Comparison of ENCODE assay signal across 12 cellular contexts in genomic region chr3:184592411-184593200, GRCh38. TPM values are rescaled to one million over a fixed set of nuclear protein-coding genes. Genes with fewer than 3 reads are reported as not detected.
DNase-seq lines count a peak whose midpoint lies in the region; ATAC-seq and TF ChIP-seq lines count a peak whose summit lies in the region.
"Had no signal": no experiment of that assay in that cellular context is flagged by ENCODE, and none has a peak within 500 bp of the region (broad histone marks: within the 10 kb centered on the region; RNA-seq: fewer than 3 reads in every experiment).

No MANE protein-coding gene starts in this region.

- no peaks in the 10 kb centered on the region for H3K36me3 ChIP-seq in osteoblast (ENCODE audit: insufficient read depth, low read length)

- H3K27ac ChIP-seq in RWPE1 (peak overlapping the region; percentile 67), osteoblast (ENCODE audit: low read depth, low read length) (no peak overlapping the region)

- no peak for TF ChIP-seq CTCF in RWPE1 (conservative IDR thresholded peaks at IDR 0.05; ENCODE audit: low read depth)
- TF ChIP-seq CTCF in osteoblast (IDR thresholded peaks at IDR 0.05; ENCODE audit: extremely low read depth, low read depth, low read length): no peak

- H3K79me2 ChIP-seq in osteoblast (ENCODE audit: insufficient read depth, low read length): no peaks in the 10 kb centered on the region

- no peak overlapping the region for H3K4me3 ChIP-seq in osteoblast (ENCODE audit: insufficient read depth, low read length)

- no peak overlapping the region for H3K4me2 ChIP-seq in osteoblast (ENCODE audit: insufficient read depth, low read length)

- H3K27me3 ChIP-seq in osteoblast (ENCODE audit: insufficient read depth, low read length): no peaks in the 10 kb centered on the region

- H4K20me1 ChIP-seq in osteoblast (ENCODE audit: insufficient read depth, low read length): no peaks in the 10 kb centered on the region

- POLR2A ChIA-PET in RWPE1 (lab: Yijun Ruan, JAX; ENCODE audit: low non-redundant PET): no interaction called here

- DNase-seq in DMS 273 treated with DMSO at 0.1 percent for 48 hours (lab: John Stamatoyannopoulos, UW): peak; percentile 40
- DNase-seq in RWPE1 (ENCODE audit: low spot score): no peak
- DNase-seq in fibroblast of peridontal ligament (ENCODE audit: extremely low read depth): peak; percentile 52
- DNase-seq in osteoblast (ENCODE audit: insufficient read length, low spot score, missing footprints): peak; percentile 84
- no peak for DNase-seq in stimulated activated CD4-positive, alpha-beta T cell treated with anti-CD3 and anti-CD28 coated beads, Interleukin-4, amount 100 ng/mL, for 24 hours
- DNase-seq in SIG-M5 treated with dmso at 0.1 percent for 504 hours (lab: John Stamatoyannopoulos, UW; ENCODE audit: unreplicated experiment): no peak
- DNase-seq in activated T-helper 1 cell treated with anti-CD3 and anti-CD28 coated beads, Interleukin-12 subunit alpha, Interleukin-12 subunit beta, Interleukin-2, Interleukin-4 antibody, amounts not matched to agents 30 ng/mL and 10 ng/mL and 1 ng/mL, durations not matched to agents 14 hours and 24 hours and 36 hours (ENCODE audit: low spot score): no peak
- DNase-seq: activated CD8-positive, alpha-beta memory T cell treated with anti-CD3 and anti-CD28 coated beads, Interleukin-2, amount 10 ng/mL, durations not matched to agents 7 days and 5 days; effector memory CD4-positive, alpha-beta T cell; NCI-H1436 treated with DMSO at 0.1 percent for 48 hours; T1000 had no signal

- H3K27ac Mint-ChIP-seq in stimulated activated memory B cell treated with anti-CD40 and anti-IgM and Interleukin-4, amounts not matched to agents 10 μg/mL and 1 μg/mL and 100 μg/mL, for 72 hours: no peak overlapping the region
- H3K27ac Mint-ChIP-seq in activated T-helper 1 cell treated with anti-CD3 and anti-CD28 coated beads, Interleukin-12 subunit alpha, Interleukin-12 subunit beta, Interleukin-2, Interleukin-4 antibody, amounts not matched to agents 30 ng/mL and 10 ng/mL and 1 ng/mL, durations not matched to agents 14 hours and 24 hours and 36 hours: no peak overlapping the region
- H3K27ac Mint-ChIP-seq: activated CD8-positive, alpha-beta memory T cell treated with anti-CD3 and anti-CD28 coated beads, Interleukin-2, amount 10 ng/mL, durations not matched to agents 7 days and 5 days had no signal

- H3K4me1 Mint-ChIP-seq in stimulated activated memory B cell treated with anti-CD40 and anti-IgM and Interleukin-4, amounts not matched to agents 10 μg/mL and 1 μg/mL and 100 μg/mL, for 72 hours: no peaks in the 10 kb centered on the region
- no peaks in the 10 kb centered on the region for H3K4me1 Mint-ChIP-seq in activated T-helper 1 cell treated with anti-CD3 and anti-CD28 coated beads, Interleukin-12 subunit alpha, Interleukin-12 subunit beta, Interleukin-2, Interleukin-4 antibody, amounts not matched to agents 30 ng/mL and 10 ng/mL and 1 ng/mL, durations not matched to agents 14 hours and 24 hours and 36 hours (ENCODE audit: low read depth)
- H3K4me1 Mint-ChIP-seq: activated CD8-positive, alpha-beta memory T cell treated with anti-CD3 and anti-CD28 coated beads, Interleukin-2, amount 10 ng/mL, durations not matched to agents 7 days and 5 days had no signal

- no peaks in the 10 kb centered on the region for H3K9me3 Mint-ChIP-seq in stimulated activated memory B cell treated with anti-CD40 and anti-IgM and Interleukin-4, amounts not matched to agents 10 μg/mL and 1 μg/mL and 100 μg/mL, for 72 hours
- H3K9me3 Mint-ChIP-seq in activated T-helper 1 cell treated with anti-CD3 and anti-CD28 coated beads, Interleukin-12 subunit alpha, Interleukin-12 subunit beta, Interleukin-2, Interleukin-4 antibody, amounts not matched to agents 30 ng/mL and 10 ng/mL and 1 ng/mL, durations not matched to agents 14 hours and 24 hours and 36 hours: no peaks in the 10 kb centered on the region

- H2AFZ ChIP-seq in osteoblast (ENCODE audit: low read length): no peak overlapping the region

- H3K9me3 ChIP-seq in osteoblast (ENCODE audit: low read depth, low read length): no peaks in the 10 kb centered on the region

- CTCF ChIA-PET in RWPE1 (lab: Yijun Ruan, JAX): interaction anchor here (0.6 kb wide), 2 partner anchors 147 to 250 kb away, joined by 3 read pairs; no protein-coding TSS in a partner anchor

- intact Hi-C loops in activated T-helper 1 cell treated with anti-CD3 and anti-CD28 coated beads, Interleukin-12 subunit alpha, Interleukin-12 subunit beta, Interleukin-2, Interleukin-4 antibody, amounts not matched to agents 30 ng/mL and 10 ng/mL and 1 ng/mL, durations not matched to agents 14 hours and 24 hours and 36 hours (cut with micrococcal nuclease): no loop called here

- no peaks in the 10 kb centered on the region for H3K36me3 Mint-ChIP-seq in stimulated activated memory B cell treated with anti-CD40 and anti-IgM and Interleukin-4, amounts not matched to agents 10 μg/mL and 1 μg/mL and 100 μg/mL, for 72 hours
- no peaks in the 10 kb centered on the region for H3K36me3 Mint-ChIP-seq in activated T-helper 1 cell treated with anti-CD3 and anti-CD28 coated beads, Interleukin-12 subunit alpha, Interleukin-12 subunit beta, Interleukin-2, Interleukin-4 antibody, amounts not matched to agents 30 ng/mL and 10 ng/mL and 1 ng/mL, durations not matched to agents 14 hours and 24 hours and 36 hours (ENCODE audit: low read depth)
- H3K36me3 Mint-ChIP-seq: activated CD8-positive, alpha-beta memory T cell treated with anti-CD3 and anti-CD28 coated beads, Interleukin-2, amount 10 ng/mL, durations not matched to agents 7 days and 5 days had no signal

- no peak overlapping the region for H3K4me3 Mint-ChIP-seq in stimulated activated memory B cell treated with anti-CD40 and anti-IgM and Interleukin-4, amounts not matched to agents 10 μg/mL and 1 μg/mL and 100 μg/mL, for 72 hours
- no peak overlapping the region for H3K4me3 Mint-ChIP-seq in activated T-helper 1 cell treated with anti-CD3 and anti-CD28 coated beads, Interleukin-12 subunit alpha, Interleukin-12 subunit beta, Interleukin-2, Interleukin-4 antibody, amounts not matched to agents 30 ng/mL and 10 ng/mL and 1 ng/mL, durations not matched to agents 14 hours and 24 hours and 36 hours
- H3K4me3 Mint-ChIP-seq: activated CD8-positive, alpha-beta memory T cell treated with anti-CD3 and anti-CD28 coated beads, Interleukin-2, amount 10 ng/mL, durations not matched to agents 7 days and 5 days had no signal

- H3K27me3 Mint-ChIP-seq in stimulated activated memory B cell treated with anti-CD40 and anti-IgM and Interleukin-4, amounts not matched to agents 10 μg/mL and 1 μg/mL and 100 μg/mL, for 72 hours: no peaks in the 10 kb centered on the region
- H3K27me3 Mint-ChIP-seq in activated T-helper 1 cell treated with anti-CD3 and anti-CD28 coated beads, Interleukin-12 subunit alpha, Interleukin-12 subunit beta, Interleukin-2, Interleukin-4 antibody, amounts not matched to agents 30 ng/mL and 10 ng/mL and 1 ng/mL, durations not matched to agents 14 hours and 24 hours and 36 hours (ENCODE audit: insufficient read depth): peaks cover 4% of the 10 kb centered on the region
- H3K27me3 Mint-ChIP-seq: activated CD8-positive, alpha-beta memory T cell treated with anti-CD3 and anti-CD28 coated beads, Interleukin-2, amount 10 ng/mL, durations not matched to agents 7 days and 5 days had no signal

- ATAC-seq in stimulated activated memory B cell treated with anti-CD40 and anti-IgM and Interleukin-4, amounts not matched to agents 10 μg/mL and 1 μg/mL and 100 μg/mL, for 72 hours: no peak
- ATAC-seq: activated CD8-positive, alpha-beta memory T cell treated with anti-CD3 and anti-CD28 coated beads, Interleukin-2, amount 10 ng/mL, durations not matched to agents 7 days and 5 days had no signal

- no peaks in the 10 kb centered on the region for H3K4me1 ChIP-seq in osteoblast (ENCODE audit: insufficient read depth, low read length)

RNA-seq across cellular contexts. Expression of gene EPHB3, which starts 31.0 kb away (rescaled TPM):
- 3.6 and 4.1 TPM in 2 replicates for total RNA-seq in osteoblast
- total RNA-seq in activated T-helper 1 cell treated with anti-CD3 and anti-CD28 coated beads, Interleukin-12 subunit alpha, Interleukin-12 subunit beta, Interleukin-2, Interleukin-4 antibody, amounts not matched to agents 30 ng/mL and 10 ng/mL and 1 ng/mL, durations not matched to agents 14 hours and 24 hours and 36 hours: 0.31 TPM in 1 of 2 replicates, not detected in the other
- total RNA-seq: activated CD8-positive, alpha-beta memory T cell treated with anti-CD3 and anti-CD28 coated beads, Interleukin-2, amount 10 ng/mL, durations not matched to agents 7 days and 5 days had no signal

Comparison
In these comparisons a context has a peak if more than half of its experiments do, and no peak if none do; other contexts are left out.
1. DNase-seq: peak in DMS 273 treated with DMSO at 0.1 percent for 48 hours (single experiment), fibroblast of peridontal ligament (single experiment) and osteoblast (single experiment); none in RWPE1 (single experiment), stimulated activated CD4-positive, alpha-beta T cell treated with anti-CD3 and anti-CD28 coated beads, Interleukin-4, amount 100 ng/mL, for 24 hours (single experiment), SIG-M5 treated with dmso at 0.1 percent for 504 hours (single experiment) and activated T-helper 1 cell treated with anti-CD3 and anti-CD28 coated beads, Interleukin-12 subunit alpha, Interleukin-12 subunit beta, Interleukin-2, Interleukin-4 antibody, amounts not matched to agents 30 ng/mL and 10 ng/mL and 1 ng/mL, durations not matched to agents 14 hours and 24 hours and 36 hours (single experiment).